In the genomic region with DNA sequence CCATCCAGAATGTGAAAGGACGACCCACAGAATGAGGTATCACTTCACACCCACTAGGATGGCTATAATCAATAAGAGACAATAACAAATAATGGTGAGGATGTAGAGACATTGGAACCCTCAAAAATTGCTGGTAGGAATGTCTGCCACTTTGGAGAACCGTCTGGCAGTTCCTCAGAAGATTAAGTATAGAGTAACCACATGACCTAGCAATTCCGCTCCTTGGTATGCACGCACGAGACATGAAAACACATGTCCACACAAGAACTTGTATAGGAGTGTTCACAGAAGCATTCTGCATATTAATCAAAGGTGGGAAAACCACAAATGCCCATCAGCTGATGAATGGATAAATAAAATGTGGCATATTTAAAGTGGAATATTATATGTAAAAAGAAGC, we compare ENCODE assay signal across 26 cellular contexts.
DNase-seq lines count a peak whose midpoint lies in the region; ATAC-seq and TF ChIP-seq lines count a peak whose summit lies in the region.
"Had no signal": no experiment of that assay in that cellular context is flagged by ENCODE, and none has a peak within 500 bp of the region (broad histone marks: within the 10 kb centered on the region; RNA-seq: fewer than 3 reads in every experiment).

No MANE protein-coding gene starts in this region.

- peaks cover 62% of the 10 kb centered on the region for H3K4me1 ChIP-seq in Loucy (ENCODE audit: insufficient read depth, low read length, poor library complexity, severe bottlenecking)
- H3K4me1 ChIP-seq: prostate gland had no signal

- peaks cover 6% of the 10 kb centered on the region for H3F3A ChIP-seq in Loucy (ENCODE audit: low read depth)

- no peaks in the 10 kb centered on the region for H3K9me2 ChIP-seq in Loucy (replicated peaks; ENCODE audit: low read depth, low read length)

- H3K79me2 ChIP-seq in Loucy (ENCODE audit: insufficient read depth, low read length), result no peaks in the 10 kb centered on the region

- H3K4me3 ChIP-seq in Loucy (ENCODE audit: low read length, poor library complexity, severe bottlenecking), result no peak overlapping the region
- H3K4me3 ChIP-seq: GM23248, prostate gland, SK-N-MC had no signal

- no peak overlapping the region for H2AFZ ChIP-seq in Loucy (ENCODE audit: low read length)
- H2AFZ ChIP-seq: GM23248 had no signal

- peaks cover 20 to 42% of the 10 kb centered on the region in 2 donors for H3K36me3 Mint-ChIP-seq in activated T-cell treated with anti-CD3 and anti-CD28 coated beads, Interleukin-2, amount 50 U/mL, for 72 hours (ENCODE audit: insufficient read depth in 2 of 2)
- peaks cover 79% of the 10 kb centered on the region for H3K36me3 Mint-ChIP-seq in activated T-helper 2 cell treated with anti-CD3 and anti-CD28 coated beads, Interferon-gamma antibody, Interleukin-2, Interleukin-4, amounts not matched to agents 10 μg/mL and 5 μg/mL and 100 μg/mL, durations not matched to agents 14 hours and 24 hours and 36 hours (ENCODE audit: low read depth)
- H3K36me3 Mint-ChIP-seq in natural killer cell treated with Interleukin-12 subunit alpha and Interleukin-12 subunit beta and Interleukin-15 and Interleukin-18, amount 100 ng/mL, for 72 hours, result peaks cover 18% of the 10 kb centered on the region

- peaks cover 0 to 3% of the 10 kb centered on the region in 2 donors for H3K9me3 Mint-ChIP-seq in activated T-cell treated with anti-CD3 and anti-CD28 coated beads, Interleukin-2, amount 50 U/mL, for 72 hours
- H3K9me3 Mint-ChIP-seq in activated T-helper 2 cell treated with anti-CD3 and anti-CD28 coated beads, Interferon-gamma antibody, Interleukin-2, Interleukin-4, amounts not matched to agents 10 μg/mL and 5 μg/mL and 100 μg/mL, durations not matched to agents 14 hours and 24 hours and 36 hours, result peaks cover 9% of the 10 kb centered on the region
- no peaks in the 10 kb centered on the region for H3K9me3 Mint-ChIP-seq in natural killer cell treated with Interleukin-12 subunit alpha and Interleukin-12 subunit beta and Interleukin-15 and Interleukin-18, amount 100 ng/mL, for 72 hours
- H3K9me3 Mint-ChIP-seq: HFFc6 had no signal

- no peaks in the 10 kb centered on the region; the same call in 1 of the 2 replicates for H3K36me3 ChIP-seq in Loucy (ENCODE audit: insufficient read depth, low read length)
- H3K36me3 ChIP-seq: prostate gland had no signal

- H3K4me3 Mint-ChIP-seq in activated T-cell treated with anti-CD3 and anti-CD28 coated beads, Interleukin-2, amount 50 U/mL, for 72 hours, result peak overlapping the region; percentile 66 to 95
- peak overlapping the region; percentile 71 for H3K4me3 Mint-ChIP-seq in activated T-helper 2 cell treated with anti-CD3 and anti-CD28 coated beads, Interferon-gamma antibody, Interleukin-2, Interleukin-4, amounts not matched to agents 10 μg/mL and 5 μg/mL and 100 μg/mL, durations not matched to agents 14 hours and 24 hours and 36 hours (ENCODE audit: low read depth)
- H3K4me3 Mint-ChIP-seq in natural killer cell treated with Interleukin-12 subunit alpha and Interleukin-12 subunit beta and Interleukin-15 and Interleukin-18, amount 100 ng/mL, for 72 hours, result peak overlapping the region; percentile 87
- H3K4me3 Mint-ChIP-seq: HFFc6 had no signal

- H3K4me1 Mint-ChIP-seq in activated T-cell treated with anti-CD3 and anti-CD28 coated beads, Interleukin-2, amount 50 U/mL, for 72 hours (ENCODE audit: low read depth), result peaks cover 94% of the 10 kb centered on the region
- peaks cover 86% of the 10 kb centered on the region for H3K4me1 Mint-ChIP-seq in activated T-helper 2 cell treated with anti-CD3 and anti-CD28 coated beads, Interferon-gamma antibody, Interleukin-2, Interleukin-4, amounts not matched to agents 10 μg/mL and 5 μg/mL and 100 μg/mL, durations not matched to agents 14 hours and 24 hours and 36 hours (ENCODE audit: low read depth)
- H3K4me1 Mint-ChIP-seq in natural killer cell treated with Interleukin-12 subunit alpha and Interleukin-12 subunit beta and Interleukin-15 and Interleukin-18, amount 100 ng/mL, for 72 hours (ENCODE audit: low read depth in 2 of 2), result peaks cover 49 to 65% of the 10 kb centered on the region in 2 donors

- no peaks in the 10 kb centered on the region for H3K27me3 Mint-ChIP-seq in activated T-cell treated with anti-CD3 and anti-CD28 coated beads, Interleukin-2, amount 50 U/mL, for 72 hours (ENCODE audit: low read depth)
- H3K27me3 Mint-ChIP-seq in activated T-helper 2 cell treated with anti-CD3 and anti-CD28 coated beads, Interferon-gamma antibody, Interleukin-2, Interleukin-4, amounts not matched to agents 10 μg/mL and 5 μg/mL and 100 μg/mL, durations not matched to agents 14 hours and 24 hours and 36 hours (ENCODE audit: low read depth), result no peaks in the 10 kb centered on the region
- no peaks in the 10 kb centered on the region for H3K27me3 Mint-ChIP-seq in natural killer cell treated with Interleukin-12 subunit alpha and Interleukin-12 subunit beta and Interleukin-15 and Interleukin-18, amount 100 ng/mL, for 72 hours

- H4K20me1 ChIP-seq in Loucy (ENCODE audit: insufficient read depth, low read length, poor library complexity, severe bottlenecking), result no peaks in the 10 kb centered on the region

- H3K27ac Mint-ChIP-seq in activated T-cell treated with anti-CD3 and anti-CD28 coated beads, Interleukin-2, amount 50 U/mL, for 72 hours, result peak overlapping the region; percentile 100
- peak overlapping the region; percentile 99 for H3K27ac Mint-ChIP-seq in activated T-helper 2 cell treated with anti-CD3 and anti-CD28 coated beads, Interferon-gamma antibody, Interleukin-2, Interleukin-4, amounts not matched to agents 10 μg/mL and 5 μg/mL and 100 μg/mL, durations not matched to agents 14 hours and 24 hours and 36 hours
- peak overlapping the region; percentile 88 to 94 for H3K27ac Mint-ChIP-seq in natural killer cell treated with Interleukin-12 subunit alpha and Interleukin-12 subunit beta and Interleukin-15 and Interleukin-18, amount 100 ng/mL, for 72 hours
- H3K27ac Mint-ChIP-seq: HFFc6 had no signal

- intact Hi-C loops in activated T-helper 2 cell treated with anti-CD3 and anti-CD28 coated beads, Interferon-gamma antibody, Interleukin-2, Interleukin-4, amounts not matched to agents 10 μg/mL and 5 μg/mL and 100 μg/mL, durations not matched to agents 14 hours and 24 hours and 36 hours (cut with micrococcal nuclease), result loop anchor here (5.0 kb wide), 3 partner anchors 200 to 265 kb away; a partner anchor contains a TSS
- intact Hi-C loops in head of caudate nucleus (cut with DNase I), result no loop called here

- H3K9ac ChIP-seq in Loucy (ENCODE audit: low read depth, low read length, poor library complexity, severe bottlenecking), result no peak overlapping the region
- H3K9ac ChIP-seq: GM23248 had no signal

- peak overlapping the region; percentile 67 for H3K4me2 ChIP-seq in Loucy (ENCODE audit: low read depth, low read length, poor library complexity, severe bottlenecking)

- ATAC-seq in activated T-cell treated with anti-CD3 and anti-CD28 coated beads, Interleukin-2, amount 50 U/mL, for 72 hours (replicated peaks in 1 of 2), result no peak
- no peak for ATAC-seq in natural killer cell treated with Interleukin-12 subunit alpha and Interleukin-12 subunit beta and Interleukin-15 and Interleukin-18, amount 100 ng/mL, for 72 hours
- ATAC-seq in HG02885 (IDR thresholded peaks at IDR 0.05; ENCODE audit: poor library complexity, unreplicated experiment) (no peak), GM18517 (IDR thresholded peaks at IDR 0.05; ENCODE audit: unreplicated experiment) (no peak)
- ATAC-seq: left ventricle myocardium superior, sciatic nerve had no signal

- no peaks in the 10 kb centered on the region for H3K9me3 ChIP-seq in Loucy (ENCODE audit: insufficient read depth, low read depth, low read length)
- H3K9me3 ChIP-seq: prostate gland had no signal

- TF ChIP-seq CTCF in Loucy (conservative IDR thresholded peaks at IDR 0.05; ENCODE audit: low read length), result no peak

- no peak for DNase-seq in activated T-cell treated with anti-CD3 and anti-CD28 coated beads, Interleukin-2, amount 50 U/mL, for 72 hours
- DNase-seq in activated T-cell treated with anti-CD3 and anti-CD28 coated beads, Interleukin-2, amount 50 U/mL, for 1 hour, result no peak
- no peak for DNase-seq in activated T-helper 2 cell treated with anti-CD3 and anti-CD28 coated beads, Interferon-gamma antibody, Interleukin-2, Interleukin-4, amounts not matched to agents 10 μg/mL and 5 μg/mL and 100 μg/mL, durations not matched to agents 14 hours and 24 hours and 36 hours (ENCODE audit: low spot score)
- DNase-seq in natural killer cell treated with Interleukin-12 subunit alpha and Interleukin-12 subunit beta and Interleukin-15 and Interleukin-18, amount 100 ng/mL, for 72 hours (ENCODE audit: low spot score), result no peak
- DNase-seq in head of caudate nucleus, result no peak
- DNase-seq: amygdala; C1 segment of cervical spinal cord; GM23248; HFFc6; islet precursor cell; left ventricle myocardium superior; NCI-H1436 treated with DMSO at 0.1 percent for 48 hours; NCI-H2107; NCI-H446; NCI-H774; nucleus accumbens; RPMI8226; stimulated activated CD4-positive, alpha-beta T cell treated with anti-CD3 and anti-CD28 coated beads, Interleukin-12 subunit alpha, Interleukin-12 subunit beta, amount 100 ng/mL, for 4 hours; stimulated activated CD4-positive, alpha-beta T cell treated with anti-CD3 and anti-CD28 coated beads, Interleukin-4, amount 100 ng/mL, for 1 hour; T1000 had no signal

- no peaks in the 10 kb centered on the region for H3K27me3 ChIP-seq in Loucy (ENCODE audit: insufficient read depth, low read length, poor library complexity, severe bottlenecking)
